17 cellular contexts compared by ENCODE assay signal in genomic region chr6:149487316-149487715, GRCh38. TPM values are rescaled to one million over a fixed set of nuclear protein-coding genes. Genes with fewer than 3 reads are reported as not detected.
"Had no signal": no experiment of that assay in that cellular context is flagged by ENCODE, and none has a peak within 500 bp of the region (broad histone marks: within the 10 kb centered on the region; RNA-seq: fewer than 3 reads in every experiment).

No MANE protein-coding gene starts in this region.

- ATAC-seq: gastroesophageal sphincter, heart right ventricle, left colon, lower lobe of right lung, sciatic nerve had no signal

- H3K27ac ChIP-seq: adrenal gland, gastroesophageal sphincter, heart right ventricle, lower lobe of right lung, neural progenitor cell, stomach, thoracic aorta, VCaP had no signal

- DNase-seq: activated naive CD4-positive, alpha-beta T cell treated with Interleukin-2 at 50 U/mL for 16 hours; adrenal gland; dermis blood vessel endothelial cell; endodermal cell; erythroblast; heart right ventricle; left colon; lower lobe of right lung; stomach; T1000 had no signal

- H3K27ac Mint-ChIP-seq: endodermal cell, mesothelial cell of epicardium, neural progenitor cell had no signal

- H3K4me1 ChIP-seq: adrenal gland had no signal

- H3K36me3 ChIP-seq: adrenal gland, gastroesophageal sphincter, heart right ventricle, lower lobe of right lung, neural progenitor cell, stomach, thoracic aorta had no signal

- H3K4me3 Mint-ChIP-seq: endodermal cell, mesothelial cell of epicardium, neural progenitor cell had no signal

- H3K36me3 Mint-ChIP-seq: mesothelial cell of epicardium, neural progenitor cell had no signal

- H3K9me3 Mint-ChIP-seq: endodermal cell, mesothelial cell of epicardium, neural progenitor cell had no signal

- H3K27me3 ChIP-seq: adrenal gland, gastroesophageal sphincter, neural progenitor cell, stomach had no signal

- H3K4me3 ChIP-seq: adrenal gland, gastroesophageal sphincter, heart right ventricle, lower lobe of right lung, neural progenitor cell, stomach, thoracic aorta had no signal

- H3K9me3 ChIP-seq: adrenal gland, gastroesophageal sphincter, heart right ventricle, lower lobe of right lung, stomach, thoracic aorta had no signal

RNA-seq across cellular contexts. Expression of gene ZC3H12D, which starts 2.5 kb away (rescaled TPM):
- total RNA-seq: osteocyte had no signal
